Comparison of ENCODE assay signal across 10 cellular contexts in the genomic region with DNA sequence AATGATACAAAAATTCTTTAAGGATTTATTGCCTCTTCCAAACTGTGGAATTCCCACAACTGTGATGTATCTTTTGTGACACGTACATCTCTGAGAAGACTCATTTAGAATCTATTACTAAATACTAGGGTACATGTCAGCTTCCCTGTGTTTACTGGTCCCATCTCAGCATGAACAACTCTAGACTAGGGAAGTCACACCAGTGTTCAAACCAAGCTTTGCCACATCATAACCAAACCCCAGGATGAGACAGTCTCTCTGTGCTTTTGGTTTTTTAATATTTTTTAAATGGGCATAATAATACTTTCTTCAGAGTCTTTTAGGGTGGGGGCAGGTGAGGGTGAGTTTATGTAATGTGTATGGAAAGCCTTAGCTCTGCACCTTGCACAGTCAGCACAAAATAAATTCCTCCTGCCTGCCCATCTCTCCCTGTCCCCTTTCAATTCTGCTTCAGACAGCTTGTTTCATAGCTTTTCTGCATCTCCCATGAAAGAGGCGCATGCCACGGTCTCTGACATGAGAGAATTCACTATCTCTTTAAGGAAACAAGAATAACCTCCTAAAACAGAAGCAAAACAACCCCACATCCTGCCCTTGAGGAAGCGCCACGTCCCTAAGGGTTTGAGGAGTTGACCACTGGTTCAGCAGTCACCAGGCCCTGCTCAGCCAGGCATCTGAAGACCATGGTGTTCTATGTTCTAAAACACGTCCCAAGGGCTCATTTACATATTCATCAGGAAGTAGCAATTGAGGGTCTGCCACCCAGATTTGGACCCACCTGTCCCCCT.
DNase-seq lines count a peak whose midpoint lies in the region; ATAC-seq lines count a peak whose summit lies in the region.
"Had no signal": no experiment of that assay in that cellular context is flagged by ENCODE, and none has a peak within 500 bp of the region (broad histone marks: within the 10 kb centered on the region; RNA-seq: fewer than 3 reads in every experiment).

No MANE protein-coding gene starts in this region.

- H3K4me1 Mint-ChIP-seq in activated CD4-positive, alpha-beta T cell treated with anti-CD3 and anti-CD28 coated beads, Interleukin-2, amount 10 ng/mL, durations not matched to agents 7 days and 5 days, result peaks cover 8% of the 10 kb centered on the region

- intact Hi-C loops in posterior vena cava (cut with DNase I), result no loop called here

- peak; percentile 26 for DNase-seq in NOMO-1 treated with DMSO at 0.1 percent for 48 hours (lab: John Stamatoyannopoulos, UW; ENCODE audit: unreplicated experiment)
- no peak for DNase-seq in NOMO-1 treated with dmso at 0.1 percent for 144 hours (lab: John Stamatoyannopoulos, UW; ENCODE audit: unreplicated experiment)
- DNase-seq in posterior vena cava (ENCODE audit: low spot score), result peak; percentile 44
- DNase-seq in amniotic stem cell (lab: John Stamatoyannopoulos, UW), result no peak
- no peak for DNase-seq in A172 (ENCODE audit: low spot score)
- DNase-seq in activated CD4-positive, alpha-beta T cell treated with anti-CD3 and anti-CD28 coated beads, Interleukin-2, amount 10 ng/mL, durations not matched to agents 7 days and 5 days, result no peak
- DNase-seq: activated CD4-positive, alpha-beta T cell treated with anti-CD3 and anti-CD28 coated beads for 48 hours; NCI-H524 treated with DMSO at 0.1 percent for 48 hours had no signal

- H3K4me3 Mint-ChIP-seq in activated CD4-positive, alpha-beta T cell treated with anti-CD3 and anti-CD28 coated beads, Interleukin-2, amount 10 ng/mL, durations not matched to agents 7 days and 5 days, result no peak overlapping the region

- ATAC-seq in GM21825 (IDR thresholded peaks at IDR 0.05; ENCODE audit: unreplicated experiment) (peak; percentile 90), HG03575 (IDR thresholded peaks at IDR 0.05; ENCODE audit: extremely low read depth, insufficient number of reproducible peaks, low FRiP score, unreplicated experiment) (peak; percentile 89)

- H3K9me3 Mint-ChIP-seq in activated CD4-positive, alpha-beta T cell treated with anti-CD3 and anti-CD28 coated beads, Interleukin-2, amount 10 ng/mL, durations not matched to agents 7 days and 5 days, result no peaks in the 10 kb centered on the region

- POLR2A ChIA-PET in activated CD4-positive, alpha-beta T cell treated with anti-CD3 and anti-CD28 coated beads, Interleukin-2, amount 10 ng/mL, durations not matched to agents 7 days and 5 days (lab: Charles Lee), result no interaction called here

- no peak overlapping the region for H3K27ac Mint-ChIP-seq in activated CD4-positive, alpha-beta T cell treated with anti-CD3 and anti-CD28 coated beads, Interleukin-2, amount 10 ng/mL, durations not matched to agents 7 days and 5 days

- CTCF ChIA-PET in activated CD4-positive, alpha-beta T cell treated with anti-CD3 and anti-CD28 coated beads, Interleukin-2, amount 10 ng/mL, durations not matched to agents 7 days and 5 days (lab: Charles Lee), result interaction anchor here (0.6 to 1.4 kb wide), 3 partner anchors 12 to 1572 kb away, joined by 3 to 5 read pairs (median 5); no protein-coding TSS in a partner anchor

- no peaks in the 10 kb centered on the region for H3K36me3 Mint-ChIP-seq in activated CD4-positive, alpha-beta T cell treated with anti-CD3 and anti-CD28 coated beads, Interleukin-2, amount 10 ng/mL, durations not matched to agents 7 days and 5 days (ENCODE audit: low read depth)

- peaks cover 23% of the 10 kb centered on the region for H3K27me3 Mint-ChIP-seq in activated CD4-positive, alpha-beta T cell treated with anti-CD3 and anti-CD28 coated beads, Interleukin-2, amount 10 ng/mL, durations not matched to agents 7 days and 5 days

Comparison
In these comparisons a context has a peak if more than half of its experiments do, and no peak if none do; other contexts are left out.
1. DNase-seq: peak in NOMO-1 treated with DMSO at 0.1 percent for 48 hours (single experiment) and posterior vena cava (single experiment); none in NOMO-1 treated with dmso at 0.1 percent for 144 hours (single experiment), amniotic stem cell (single experiment), A172 (single experiment) and activated CD4-positive, alpha-beta T cell treated with anti-CD3 and anti-CD28 coated beads, Interleukin-2, amount 10 ng/mL, durations not matched to agents 7 days and 5 days (single experiment).